In the genomic region with DNA sequence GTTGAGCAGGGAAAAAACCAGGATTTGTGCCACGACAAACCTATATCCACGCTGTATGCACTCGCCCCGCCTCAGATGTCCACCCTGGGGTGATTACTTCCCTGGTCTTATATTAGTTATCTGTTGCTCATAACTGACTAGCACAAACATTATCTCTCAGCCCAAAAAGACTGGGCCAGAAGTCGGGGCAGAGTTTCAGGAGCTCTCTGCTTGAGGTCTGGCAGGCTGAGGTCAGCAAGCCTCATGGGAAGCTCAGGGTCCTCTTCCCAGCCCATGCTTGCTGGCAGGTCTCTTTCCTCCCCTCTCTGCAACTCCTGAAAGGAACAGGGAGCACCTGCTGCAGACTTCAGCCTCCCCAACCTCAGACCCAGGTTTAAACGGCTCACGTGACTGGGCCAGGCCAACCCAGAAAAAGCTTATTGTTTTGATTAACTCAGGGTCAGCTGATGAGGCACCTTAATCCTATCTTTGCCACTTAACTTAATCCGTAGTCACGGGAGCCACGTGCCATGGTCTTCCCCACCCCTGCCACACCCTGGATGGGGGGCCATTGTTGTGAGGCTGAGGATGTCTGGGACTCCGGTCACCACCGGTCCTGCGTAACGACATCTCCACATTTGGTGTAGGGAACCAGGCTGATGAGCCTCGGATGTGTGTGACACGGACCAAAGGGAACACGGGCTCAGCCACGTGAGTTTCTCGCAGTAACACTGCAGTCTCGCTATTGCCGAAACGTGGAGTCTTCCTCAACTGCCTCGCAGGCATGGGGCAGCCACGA, we compare ENCODE assay signal across 26 cellular contexts.
DNase-seq lines count a peak whose midpoint lies in the region; ATAC-seq, FAIRE-seq and TF ChIP-seq lines count a peak whose summit lies in the region.
"Had no signal": no experiment of that assay in that cellular context is flagged by ENCODE, and none has a peak within 500 bp of the region (broad histone marks: within the 10 kb centered on the region; RNA-seq: fewer than 3 reads in every experiment).

No MANE protein-coding gene starts in this region.

- no peak overlapping the region for H2AFZ ChIP-seq in H1 (ENCODE audit: low read length)
- H2AFZ ChIP-seq in neuronal stem cell (ENCODE audit: low read length), result no peak overlapping the region

- no peak overlapping the region for H3K27ac ChIP-seq in A549
- no peak overlapping the region for H3K27ac ChIP-seq in H1 (ENCODE audit: low read depth, low read length)
- no peak overlapping the region for H3K27ac ChIP-seq in neuronal stem cell (replicated peaks; ENCODE audit: low read length)
- H3K27ac ChIP-seq: KMS-11, SJSA1 had no signal

- no peak for DNase-seq in A549 (ENCODE audit: low read depth in 1 of 2, low spot score in 1 of 2)
- peak; percentile 7 for DNase-seq in AG20443 (ENCODE audit: low spot score)
- DNase-seq in H1 (ENCODE audit: low read depth in 1 of 2, low spot score in 2 of 2), result no peak
- no peak for DNase-seq in neuronal stem cell (ENCODE audit: low spot score)
- DNase-seq in GF-D8 (lab: John Stamatoyannopoulos, UW), result no peak
- no peak for DNase-seq in hippocampal formation (lab: John Stamatoyannopoulos, UW)
- no peak for DNase-seq in NCI-H1930 (lab: John Stamatoyannopoulos, UW)
- no peak for DNase-seq in DMS153 treated with DMSO at 0.1 percent for 48 hours (lab: John Stamatoyannopoulos, UW; ENCODE audit: unreplicated experiment)
- DNase-seq: BE2C; CD8-positive, alpha-beta memory T cell; DMS 273 treated with DMSO at 0.1 percent for 48 hours; DMS79 treated with DMSO at 0.1 percent for 48 hours; H9; IMR-90; NCI-H1048; NCI-H1436; NCI-H187; NCI-H2171 treated with DMSO at 0.1 percent for 48 hours; NCI-H345; NCI-H510A treated with DMSO at 0.1 percent for 48 hours; PC-3 had no signal

- H2BK12ac ChIP-seq in H1 (ENCODE audit: low read depth, low read length), result 0 out of 2 replicates have a peak overlapping the region, but pooled peaks have one; percentile 33
- H2BK12ac ChIP-seq in neuronal stem cell (ENCODE audit: low read length), result peak overlapping the region; percentile 7

- no peak overlapping the region for H3K18ac ChIP-seq in H1 (ENCODE audit: extremely low read depth, low read length)
- peak overlapping the region; percentile 42 for H3K18ac ChIP-seq in neuronal stem cell (ENCODE audit: low read length)

- no peaks in the 10 kb centered on the region for H3K79me2 ChIP-seq in H1 (ENCODE audit: control insufficient read depth in 1 of 2, insufficient read depth in 2 of 2, low read length in 2 of 2)

- H3K23me2 ChIP-seq in H1 (ENCODE audit: low read depth, low read length), result no peaks in the 10 kb centered on the region

- H3K36me3 ChIP-seq in H1 (ENCODE audit: control insufficient read depth in 2 of 4, insufficient read depth in 4 of 4, low read length in 3 of 4) (no peaks in the 10 kb centered on the region), neuronal stem cell (replicated peaks in 1 of 2; ENCODE audit: control insufficient read depth in 2 of 2, insufficient read depth in 2 of 2, low read length in 2 of 2) (no peaks in the 10 kb centered on the region)
- H3K36me3 ChIP-seq: BE2C, SJSA1 had no signal

- no peak for TF ChIP-seq POLR2A in A549 (IDR thresholded peaks at IDR 0.05; ENCODE audit: low read length)
- no peak for TF ChIP-seq POLR2A in H1 (IDR thresholded peaks at IDR 0.05; ENCODE audit: control extremely low read depth in 1 of 2, low read depth in 2 of 2, low read length in 2 of 2)

- H4K8ac ChIP-seq in H1 (ENCODE audit: extremely low read depth, insufficient read depth, low read length), result no peak overlapping the region
- H4K8ac ChIP-seq in neuronal stem cell (ENCODE audit: low read depth, low read length), result no peak overlapping the region

- H3K4ac ChIP-seq in H1 (replicated peaks; ENCODE audit: insufficient read length, low read depth, low read length) (no peak overlapping the region), neuronal stem cell (ENCODE audit: low read length) (no peak overlapping the region)

- no peak for TF ChIP-seq RAD21 in A549 (conservative IDR thresholded peaks at IDR 0.05 in 1 of 2, IDR thresholded peaks at IDR 0.05 in 1 of 2)
- TF ChIP-seq RAD21 in H1 (IDR thresholded peaks at IDR 0.05 in 1 of 2, conservative IDR thresholded peaks at IDR 0.05 in 1 of 2; ENCODE audit: low read depth in 2 of 2, low read length in 2 of 2), result no peak

- no peak for ATAC-seq in A549
- ATAC-seq: PC-3, Right ventricle myocardium inferior had no signal

- no peak overlapping the region for H3K4me3 ChIP-seq in A549
- H3K4me3 ChIP-seq in H1 (ENCODE audit: extremely low read depth in 1 of 4, insufficient read depth in 2 of 4, low read depth in 3 of 4, low read length in 4 of 4), result no peak overlapping the region
- no peak overlapping the region for H3K4me3 ChIP-seq in neuronal stem cell (ENCODE audit: low read length in 2 of 2)
- H3K4me3 ChIP-seq: SJSA1 had no signal

- POLR2A ChIA-PET in A549 (lab: Yijun Ruan, JAX) (interaction anchor here (0.5 kb wide), 1 partner anchor 14 kb away, joined by 3 read pairs; no protein-coding TSS in a partner anchor), H1 (lab: Charles Lee; ENCODE audit: partially characterized antibody) (no interaction called here)

- H3K14ac ChIP-seq in H1 (ENCODE audit: insufficient read length) (no peak overlapping the region), neuronal stem cell (ENCODE audit: low read length) (no peak overlapping the region)

- H3K4me2 ChIP-seq in A549 (no peak overlapping the region), H1 (ENCODE audit: insufficient read depth in 1 of 2, low read depth in 2 of 2, low read length in 2 of 2) (no peak overlapping the region), neuronal stem cell (ENCODE audit: insufficient read depth, low read length, poor library complexity, severe bottlenecking) (no peak overlapping the region)
- H3K4me2 ChIP-seq: KMS-11 had no signal

- no peak overlapping the region; the same call in 1 of the 2 replicates for H2BK20ac ChIP-seq in H1 (ENCODE audit: low read length)

- H4K91ac ChIP-seq in H1 (replicated peaks; ENCODE audit: insufficient read length, low read length) (no peak overlapping the region), neuronal stem cell (ENCODE audit: low read depth, low read length, poor library complexity) (no peak overlapping the region)

- TF ChIP-seq EP300 in A549 (IDR thresholded peaks at IDR 0.05) (no peak), H1 (IDR thresholded peaks at IDR 0.05; ENCODE audit: borderline replicate concordance in 1 of 2, low read depth in 2 of 2, low read length in 2 of 2) (no peak)

- H2BK120ac ChIP-seq in H1 (replicated peaks; ENCODE audit: low read depth, low read length) (no peak overlapping the region), neuronal stem cell (ENCODE audit: low read depth, low read length) (no peak overlapping the region)

- H4K20me1 ChIP-seq in H1 (replicated peaks in 1 of 2; ENCODE audit: control insufficient read depth in 1 of 2, insufficient read depth in 2 of 2, low read length in 2 of 2), result no peaks in the 10 kb centered on the region

- H3K9me3 ChIP-seq in A549 (no peaks in the 10 kb centered on the region), H1 (ENCODE audit: insufficient read depth in 2 of 2, low read depth in 1 of 2, low read length in 1 of 2) (no peaks in the 10 kb centered on the region), neuronal stem cell (replicated peaks in 1 of 2; ENCODE audit: control insufficient read depth in 2 of 2, insufficient read depth in 1 of 2, low read depth in 1 of 2, low read length in 2 of 2) (no peaks in the 10 kb centered on the region)
- H3K9me3 ChIP-seq: BE2C, SJSA1 had no signal

- H3K9ac ChIP-seq in H1 (replicated peaks in 1 of 4; ENCODE audit: extremely low read depth in 1 of 4, low read depth in 3 of 4, low read length in 3 of 4) (no peak overlapping the region), neuronal stem cell (ENCODE audit: low read depth, low read length, poor library complexity) (no peak overlapping the region)
- H3K9ac ChIP-seq: KMS-11 had no signal

- H2BK15ac ChIP-seq in H1 (ENCODE audit: low read length) (0 out of 2 replicates have a peak overlapping the region, but pooled peaks have one; percentile 40), neuronal stem cell (ENCODE audit: low read length) (peak overlapping the region; percentile 91)

- no peaks in the 10 kb centered on the region for H3K4me1 ChIP-seq in A549
- no peaks in the 10 kb centered on the region; a peak in 1 of 7 replicates for H3K4me1 ChIP-seq in H1 (replicated peaks in 1 of 4; ENCODE audit: control insufficient read depth in 3 of 4, insufficient read depth in 4 of 4, low read length in 3 of 4)
- H3K4me1 ChIP-seq in neuronal stem cell (ENCODE audit: control insufficient read depth in 2 of 2, insufficient read depth in 1 of 2, low read depth in 1 of 2, low read length in 2 of 2), result no peaks in the 10 kb centered on the region
- H3K4me1 ChIP-seq: BE2C, SJSA1 had no signal

- H2AK5ac ChIP-seq in H1 (ENCODE audit: low read depth, low read length) (0 out of 2 replicates have a peak overlapping the region, but pooled peaks have one; percentile 24), neuronal stem cell (ENCODE audit: low read depth, low read length) (peak overlapping the region; percentile 89)

- H2BK5ac ChIP-seq in H1 (ENCODE audit: low read depth, low read length), result no peak overlapping the region
- peak overlapping the region; percentile 82 for H2BK5ac ChIP-seq in neuronal stem cell (ENCODE audit: low read length)

- FAIRE-seq in A549 (lab: Jason Lieb, UNC) (no peak), H1 (lab: Jason Lieb, UNC) (no peak)
- FAIRE-seq: GM12892, GM18507 had no signal

- H3K56ac ChIP-seq in H1 (replicated peaks; ENCODE audit: insufficient read length, low read depth, low read length), result no peak overlapping the region

- CTCF ChIA-PET in A549 (lab: Yijun Ruan, JAX) (no interaction called here), H1 (lab: Charles Lee; ENCODE audit: partially characterized antibody) (interaction anchor here (0.7 to 1.4 kb wide), 4 partner anchors 9 to 249 kb away, joined by 3 to 4 read pairs (median 4); no protein-coding TSS in a partner anchor)

- H3K23ac ChIP-seq in H1 (ENCODE audit: insufficient read length) (no peak overlapping the region), neuronal stem cell (ENCODE audit: low read depth, low read length, poor library complexity) (no peak overlapping the region)

- no peak for TF ChIP-seq CTCF in A549 (IDR thresholded peaks at IDR 0.05)
- TF ChIP-seq CTCF in H1 (IDR thresholded peaks at IDR 0.05; ENCODE audit: control extremely low read depth in 1 of 3, insufficient read depth in 1 of 3, low read depth in 1 of 3, low read length in 3 of 3), result no peak

- H4K5ac ChIP-seq in H1 (ENCODE audit: insufficient read length, low read depth, low read length), result no peak overlapping the region

- H3K27me3 ChIP-seq in H1 (replicated peaks in 1 of 4; ENCODE audit: control insufficient read depth in 3 of 4, extremely low read depth in 1 of 4, insufficient read depth in 3 of 4, low read length in 3 of 4) (0 out of 7 replicates have a peak, but pooled peaks cover 0 to 3% (median 0%) of the 10 kb centered on the region in 4 experiments), neuronal stem cell (ENCODE audit: control insufficient read depth in 3 of 3, insufficient read depth in 3 of 3, low read depth in 1 of 3, low read length in 3 of 3) (peaks cover 0 to 8% (median 0%) of the 10 kb centered on the region in 3 experiments)

- H3K79me1 ChIP-seq in H1 (ENCODE audit: low read depth, low read length) (no peaks in the 10 kb centered on the region), neuronal stem cell (ENCODE audit: low read depth, low read length) (peaks cover 2% of the 10 kb centered on the region)

- WGBS in A549 (ENCODE audit: missing lambda C conversion rate), result 35% methylated on average over 24 of the region's 24 CpGs
- WGBS in H1 (ENCODE audit: extremely low coverage in 1 of 2, insufficient coverage in 1 of 2, insufficient read length in 1 of 2, insufficient replicate concordance in 2 of 2, low coverage in 1 of 2, low lambda C conversion rate in 2 of 2, missing lambda C conversion rate in 1 of 2), 2 experiments, result 93% methylated on average over 24 of the region's 24 CpGs; no CpG with 5 or more reads in 1 of the 2 experiments
- no CpG with 5 or more reads among the region's 24 CpGs for WGBS in neuronal stem cell (ENCODE audit: extremely low coverage in 2 of 2, insufficient read length in 2 of 2, insufficient replicate concordance in 1 of 2), 2 donors
